In genomic region chr14:95045836-95046430, GRCh38 we compare ENCODE assay signal across 15 cellular contexts.
DNase-seq lines count a peak whose midpoint lies in the region; ATAC-seq, FAIRE-seq and TF ChIP-seq lines count a peak whose summit lies in the region.
"Had no signal": no experiment of that assay in that cellular context is flagged by ENCODE, and none has a peak within 500 bp of the region (broad histone marks: within the 10 kb centered on the region; RNA-seq: fewer than 3 reads in every experiment).

No MANE protein-coding gene starts in this region.

- no peak for TF ChIP-seq CTCF in right atrium auricular region (IDR thresholded peaks at IDR 0.05)
- no peak for TF ChIP-seq CTCF in kidney (IDR thresholded peaks at IDR 0.05; ENCODE audit: borderline replicate concordance, extremely low read depth, insufficient read depth)
- TF ChIP-seq CTCF in osteocyte (IDR thresholded peaks at IDR 0.05), result no peak
- no peak for TF ChIP-seq CTCF in vagina (IDR thresholded peaks at IDR 0.05)
- no peak for TF ChIP-seq CTCF in GM13977 (IDR thresholded peaks at IDR 0.05; ENCODE audit: extremely low read depth, insufficient read depth, missing control alignments)

- no peaks in the 10 kb centered on the region for H3K9me3 Mint-ChIP-seq in osteocyte (ENCODE audit: unreplicated experiment)

- no peaks in the 10 kb centered on the region for H3K36me3 Mint-ChIP-seq in osteocyte (ENCODE audit: unreplicated experiment)

- no peak overlapping the region for H3K9ac ChIP-seq in kidney (ENCODE audit: low read length in 2 of 2)

- no peak overlapping the region for H3K27ac Mint-ChIP-seq in osteocyte (ENCODE audit: unreplicated experiment)

- no peak overlapping the region for H3K27ac ChIP-seq in right atrium auricular region
- H3K27ac ChIP-seq in kidney (ENCODE audit: low read depth in 2 of 2, low read length in 2 of 2), result no peak overlapping the region
- peak overlapping the region; percentile 62 for H3K27ac ChIP-seq in vagina
- H3K27ac ChIP-seq in right cardiac atrium (ENCODE audit: low read length), result no peak overlapping the region

- H3K4me3 Mint-ChIP-seq in osteocyte (ENCODE audit: unreplicated experiment), result no peak overlapping the region

- H3K9me3 ChIP-seq in right atrium auricular region (no peaks in the 10 kb centered on the region), kidney (ENCODE audit: control insufficient read depth in 1 of 2, low read length in 2 of 2) (no peaks in the 10 kb centered on the region), vagina (no peaks in the 10 kb centered on the region), right cardiac atrium (ENCODE audit: control insufficient read depth, low read length) (no peaks in the 10 kb centered on the region)
- H3K9me3 ChIP-seq: HAP-1 had no signal

- no peak for TF ChIP-seq POLR2A in vagina (IDR thresholded peaks at IDR 0.05)

- peaks cover 12% of the 10 kb centered on the region for H3K4me1 Mint-ChIP-seq in osteocyte (ENCODE audit: unreplicated experiment)

- H3K4me3 ChIP-seq in right atrium auricular region (no peak overlapping the region), kidney (ENCODE audit: low read length in 2 of 2) (no peak overlapping the region), vagina (no peak overlapping the region), right cardiac atrium (ENCODE audit: low read length) (no peak overlapping the region)
- H3K4me3 ChIP-seq: HAP-1 had no signal

- H3K27me3 Mint-ChIP-seq in osteocyte (ENCODE audit: unreplicated experiment), result peaks cover 27% of the 10 kb centered on the region

- intact Hi-C loops in cardiac septum (cut with DNase I) (no loop called here), kidney (cut with DNase I) (no loop called here), vagina (cut with DNase I) (no loop called here), right cardiac atrium (cut with DNase I) (no loop called here)

- H3K27me3 ChIP-seq in right atrium auricular region, result no peaks in the 10 kb centered on the region
- no peaks in the 10 kb centered on the region for H3K27me3 ChIP-seq in vagina
- no peaks in the 10 kb centered on the region for H3K27me3 ChIP-seq in right cardiac atrium (ENCODE audit: control insufficient read depth, insufficient read depth)

- in situ Hi-C loops in GM13977 (cut with MboI; ENCODE audit: low pct_unique_long_range_greater_than_20kb, low sequenced_read_pairs, unreplicated experiment), result no loop called here

- H3K4me1 ChIP-seq in right atrium auricular region (no peaks in the 10 kb centered on the region), kidney (ENCODE audit: control insufficient read depth in 1 of 2, insufficient read depth in 1 of 2, low read depth in 1 of 2, low read length in 2 of 2) (peaks cover 0 to 5% of the 10 kb centered on the region in 2 donors), vagina (peaks cover 5% of the 10 kb centered on the region), right cardiac atrium (ENCODE audit: control insufficient read depth, insufficient read depth, low read length) (no peaks in the 10 kb centered on the region)
- H3K4me1 ChIP-seq: HAP-1 had no signal

- WGBS in right cardiac atrium, result 88% methylated on average over 15 of the region's 15 CpGs

- peak; percentile 50 for DNase-seq in cardiac septum (ENCODE audit: low spot score)
- DNase-seq in right atrium auricular region (ENCODE audit: low spot score), result no peak
- DNase-seq in kidney, result peak; percentile 61
- peak; percentile 73 for DNase-seq in osteocyte (ENCODE audit: extremely low spot score, unreplicated experiment)
- DNase-seq in vagina (ENCODE audit: extremely low spot score in 2 of 2), result peak in 1 of 2 donors; percentile 75
- no peak for DNase-seq in GM13977 (ENCODE audit: low spot score)
- no peak for DNase-seq in right cardiac atrium
- DNase-seq in NOMO-1 (lab: John Stamatoyannopoulos, UW; ENCODE audit: unreplicated experiment in 2 of 2), result no peak
- DNase-seq: C1 segment of cervical spinal cord, DMS153, EL, NCI-H2227 treated with DMSO at 0.1 percent for 48 hours, NCI-H526 had no signal

- H3K36me3 ChIP-seq in right atrium auricular region (no peaks in the 10 kb centered on the region), kidney (ENCODE audit: control insufficient read depth in 1 of 2, insufficient read depth in 2 of 2, low read length in 2 of 2) (no peaks in the 10 kb centered on the region), vagina (no peaks in the 10 kb centered on the region)
- H3K36me3 ChIP-seq: HAP-1 had no signal

- no peak for ATAC-seq in right cardiac atrium

- FAIRE-seq in kidney (lab: Jason Lieb, UNC), result no peak
- FAIRE-seq: A204.1 had no signal

Comparison
In these comparisons a context has a peak if more than half of its experiments do, and no peak if none do; other contexts are left out.
1. DNase-seq: peak in cardiac septum (single experiment), kidney (single experiment) and osteocyte (single experiment); none in right atrium auricular region (single experiment), GM13977 (single experiment), right cardiac atrium (0 of 3) and NOMO-1 (0 of 2).